ENCODE assay signal across 8 cellular contexts in genomic region chr5:151703227-151703626, GRCh38. TPM values are rescaled to one million over a fixed set of nuclear protein-coding genes. Genes with fewer than 3 reads are reported as not detected.
DNase-seq lines count a peak whose midpoint lies in the region; ATAC-seq and TF ChIP-seq lines count a peak whose summit lies in the region.

No MANE protein-coding gene starts in this region.

- H3K18ac ChIP-seq in H9 (ENCODE audit: insufficient read length, low read depth, low read length), result no peak overlapping the region

- no CpG with 5 or more reads among the region's 1 CpG for WGBS in H9 (ENCODE audit: extremely low coverage, insufficient read length, low lambda C conversion rate)

- H3K27me3 ChIP-seq in H9 (ENCODE audit: insufficient read depth, low read length) (no peaks in the 10 kb centered on the region; the same call in 1 of the 2 replicates), MG63 (no peaks in the 10 kb centered on the region), uterus (no peaks in the 10 kb centered on the region)

- H3K27me3 Mint-ChIP-seq in osteocyte (ENCODE audit: unreplicated experiment), result no peaks in the 10 kb centered on the region
- H3K27me3 Mint-ChIP-seq in H9 (ENCODE audit: low read depth), result peaks cover 1% of the 10 kb centered on the region; the same call in 1 of the 2 replicates

- no peak overlapping the region for H3K56ac ChIP-seq in H9 (ENCODE audit: insufficient read length, low read depth, low read length)

- H3K27ac Mint-ChIP-seq in osteocyte (ENCODE audit: unreplicated experiment) (peak overlapping the region; percentile 40), H9 (no peak overlapping the region)

- TF ChIP-seq POLR2A in uterus (IDR thresholded peaks at IDR 0.05), result no peak

- no peak overlapping the region for H4K8ac ChIP-seq in H9 (replicated peaks; ENCODE audit: insufficient read length, low read depth, low read length)

- H3K9me3 ChIP-seq in H9 (ENCODE audit: control insufficient read depth, low read depth, low read length), result no peaks in the 10 kb centered on the region
- H3K9me3 ChIP-seq in MG63, result peaks cover 4% of the 10 kb centered on the region
- no peaks in the 10 kb centered on the region for H3K9me3 ChIP-seq in uterus

- H2AFZ ChIP-seq in H9 (ENCODE audit: low read length), result no peak overlapping the region

- DNase-seq in NAMALWA (ENCODE audit: low spot score), result peak; percentile 39
- DNase-seq in osteocyte (ENCODE audit: extremely low spot score, unreplicated experiment), result no peak
- no peak for DNase-seq in H9
- no peak for DNase-seq in MG63
- no peak for DNase-seq in uterus
- DNase-seq in activated effector memory CD4-positive, alpha-beta T cell treated with Interleukin-2 at 50 U/mL for 16 hours, result no peak

- H3K23me2 ChIP-seq in H9 (ENCODE audit: insufficient read length, low read depth, low read length, poor library complexity, severe bottlenecking), result no peaks in the 10 kb centered on the region

- H2AK5ac ChIP-seq in H9 (ENCODE audit: insufficient read length, low read length), result no peak overlapping the region

- no peak overlapping the region for H3K4ac ChIP-seq in H9 (ENCODE audit: low read depth, low read length)

- no peak overlapping the region for H3K4me3 ChIP-seq in MG63
- H3K4me3 ChIP-seq in uterus, result no peak overlapping the region

- TF ChIP-seq CTCF in osteocyte (IDR thresholded peaks at IDR 0.05), result no peak
- TF ChIP-seq CTCF in H9 (conservative IDR thresholded peaks at IDR 0.05), result no peak
- no peak for TF ChIP-seq CTCF in uterus (IDR thresholded peaks at IDR 0.05)

- H3K23ac ChIP-seq in H9 (ENCODE audit: insufficient read length, low read depth, low read length), result no peak overlapping the region

- no peaks in the 10 kb centered on the region for H4K20me1 ChIP-seq in H9 (ENCODE audit: control insufficient read depth, insufficient read depth, insufficient read length)

- H2BK15ac ChIP-seq in H9 (ENCODE audit: low read depth, low read length), result no peak overlapping the region

- H3K36me3 Mint-ChIP-seq in osteocyte (ENCODE audit: unreplicated experiment) (no peaks in the 10 kb centered on the region), H9 (ENCODE audit: insufficient read depth in 1 of 3, low read depth in 3 of 3) (no peaks in the 10 kb centered on the region)

- no peak overlapping the region for H3K9ac ChIP-seq in H9 (ENCODE audit: extremely low read depth, insufficient read length, low read length)

- H2BK12ac ChIP-seq in H9 (ENCODE audit: insufficient read length, low read depth, low read length), result no peak overlapping the region

- no peak overlapping the region for H2BK120ac ChIP-seq in H9 (ENCODE audit: low read depth, low read length, poor library complexity, severe bottlenecking)

- H3K4me1 Mint-ChIP-seq in osteocyte (ENCODE audit: unreplicated experiment) (peaks cover 32% of the 10 kb centered on the region), H9 (peaks cover 10 to 13% of the 10 kb centered on the region in 2 experiments)

- H3K4me3 Mint-ChIP-seq in osteocyte (ENCODE audit: unreplicated experiment) (no peak overlapping the region), H9 (no peak overlapping the region)

- ATAC-seq in GM18907 (IDR thresholded peaks at IDR 0.05; ENCODE audit: unreplicated experiment) (peak; percentile 95), HG02759 (IDR thresholded peaks at IDR 0.05; ENCODE audit: unreplicated experiment) (peak; percentile 96)

- no peak overlapping the region for H3K14ac ChIP-seq in H9 (ENCODE audit: insufficient read depth, low read length)

- intact Hi-C loops in uterus (cut with DNase I; ENCODE audit: low total_unique reads), result no loop called here

- H3K36me3 ChIP-seq in MG63 (no peaks in the 10 kb centered on the region), uterus (no peaks in the 10 kb centered on the region)

- H3K4me1 ChIP-seq in H9 (ENCODE audit: insufficient read depth, low read length) (peaks cover 2% of the 10 kb centered on the region; the same call in 1 of the 2 replicates), uterus (peaks cover 3% of the 10 kb centered on the region in 2 donors)

- H3K27ac ChIP-seq in H9 (ENCODE audit: insufficient read length, low read depth, low read length), result no peak overlapping the region
- peak overlapping the region in 1 of 2 donors; percentile 18 for H3K27ac ChIP-seq in uterus

- H4K91ac ChIP-seq in H9 (ENCODE audit: insufficient read length, low read depth, low read length), result no peak overlapping the region

- H3K4me2 ChIP-seq in H9 (ENCODE audit: insufficient read depth, insufficient read length, low read length), result no peak overlapping the region

- H3T11ph ChIP-seq in H9 (ENCODE audit: low read length), result no peak overlapping the region

- H3K9me3 Mint-ChIP-seq in osteocyte (ENCODE audit: unreplicated experiment) (no peaks in the 10 kb centered on the region), H9 (no peaks in the 10 kb centered on the region)

- no peaks in the 10 kb centered on the region for H3K79me2 ChIP-seq in H9 (ENCODE audit: insufficient read depth, low read length)

- H2BK5ac ChIP-seq in H9 (ENCODE audit: insufficient read length, low read length), result no peak overlapping the region

- no peaks in the 10 kb centered on the region for H3K79me1 ChIP-seq in H9 (ENCODE audit: insufficient read depth, low read depth, low read length, poor library complexity, severe bottlenecking)

- no peak overlapping the region for H4K5ac ChIP-seq in H9 (ENCODE audit: insufficient read length, low read depth, low read length)

- no peak overlapping the region for H2BK20ac ChIP-seq in H9 (ENCODE audit: low read depth, low read length, poor library complexity, severe bottlenecking)

RNA-seq across cellular contexts. Expression of gene SPARC, which starts 16.5 kb away (rescaled TPM):
- 9,466 and 10,195 TPM in 2 replicates for total RNA-seq in osteocyte
- total RNA-seq in H9 (2021), result 320 and 323 TPM in 2 replicates
- total RNA-seq in MG63 (2014; rRNA removed; shearing (Covaris generic); ENCODE audit: low replicate concordance), result 1,117 and 1,361 TPM in 2 replicates
- total RNA-seq in uterus, result 1,000 to 10,000 TPM in 1 of 4 donors, 100 to 1,000 TPM in 3; 341 to 2,293 (median 751) TPM

RNA-seq across cellular contexts. Expression of gene ATOX1, which starts 55.2 kb away (rescaled TPM):
- total RNA-seq in osteocyte (104 and 107 TPM in 2 replicates), H9 (2021) (75.0 and 79.7 TPM in 2 replicates), uterus (10 to 100 TPM in 3 of 4 donors, 1 to 10 TPM in 1; 2.6 to 99.7 (median 47.6) TPM)
- total RNA-seq in MG63 (2014; rRNA removed; shearing (Covaris generic); ENCODE audit: low replicate concordance), result 69.5 and 138 TPM in 2 replicates
